ENCODE assay signal across 8 cellular contexts in genomic region chr2:135530313-135531230, GRCh38. TPM values are rescaled to one million over a fixed set of nuclear protein-coding genes. Genes with fewer than 3 reads are reported as not detected.
DNase-seq lines count a peak whose midpoint lies in the region; ATAC-seq, FAIRE-seq and TF ChIP-seq lines count a peak whose summit lies in the region.

Gene ZRANB3, minus strand, starts transcription at chr2:135531218.

- POLR2A ChIA-PET in Caco-2 (lab: Charles Lee): interaction anchor here (0.6 to 1.2 kb wide), 7 partner anchors 24 to 883 kb away, joined by 3 to 17 read pairs (median 6); partner anchors contain the start of gene CCNT2

- peaks cover 9% of the 10 kb centered on the region for H3K36me3 Mint-ChIP-seq in Caco-2 (ENCODE audit: insufficient read depth, unreplicated experiment)
- H3K36me3 Mint-ChIP-seq in effector memory CD8-positive, alpha-beta T cell (ENCODE audit: insufficient read depth): no peaks in the 10 kb centered on the region
- no peaks in the 10 kb centered on the region for H3K36me3 Mint-ChIP-seq in memory B cell

- CTCF ChIA-PET in Caco-2 (lab: Charles Lee): interaction anchor here (0.8 to 1.4 kb wide), 6 partner anchors 179 to 542 kb away, joined by 3 to 5 read pairs (median 4); partner anchors contain the start of gene UBXN4

- H3K9me3 Mint-ChIP-seq in Caco-2 (ENCODE audit: unreplicated experiment) (peaks cover 9% of the 10 kb centered on the region), memory B cell (no peaks in the 10 kb centered on the region)
- no peaks in the 10 kb centered on the region for H3K9me3 Mint-ChIP-seq in effector memory CD8-positive, alpha-beta T cell

- H3K27me3 ChIP-seq in Caco-2 (replicated peaks; ENCODE audit: control insufficient read depth, insufficient read depth, low read length): no peaks in the 10 kb centered on the region

- peak within 1 kb of the TSS; percentile 86 for H3K4me3 ChIP-seq in Caco-2 (ENCODE audit: low read depth, low read length)

- no peaks in the 10 kb centered on the region for H3K9me3 ChIP-seq in Caco-2

- ATAC-seq in GM21390 (IDR thresholded peaks at IDR 0.05; ENCODE audit: unreplicated experiment) (peak; percentile 65), memory B cell (ENCODE audit: low read depth) (peak; percentile 70)
- peak; percentile 73 for ATAC-seq in effector memory CD8-positive, alpha-beta T cell (replicated peaks)

- H3K36me3 ChIP-seq in Caco-2 (ENCODE audit: control insufficient read depth, insufficient read depth, low read length): no peaks in the 10 kb centered on the region

- BruUV-seq in Caco-2 (replicated peaks; lab: Mats Ljungman, UMichigan): TSS peak; percentile 73

- peak within 1 kb of the TSS; percentile 45 for H3K27ac Mint-ChIP-seq in Caco-2 (ENCODE audit: unreplicated experiment)
- H3K27ac Mint-ChIP-seq in effector memory CD8-positive, alpha-beta T cell: no peak within 1 kb of the TSS
- no peak within 1 kb of the TSS for H3K27ac Mint-ChIP-seq in memory B cell

- peak; percentile 46 for FAIRE-seq in HTR-8/SVneo (lab: Jason Lieb, UNC)

- H3K4me1 Mint-ChIP-seq in Caco-2 (ENCODE audit: low read depth, unreplicated experiment): peaks cover 9% of the 10 kb centered on the region
- peaks cover 6 to 13% of the 10 kb centered on the region in 2 donors for H3K4me1 Mint-ChIP-seq in effector memory CD8-positive, alpha-beta T cell (ENCODE audit: low read depth in 2 of 2)
- H3K4me1 Mint-ChIP-seq in memory B cell: peaks cover 10% of the 10 kb centered on the region

- no peak for TF ChIP-seq CTCF in Caco-2 (IDR thresholded peaks at IDR 0.05; ENCODE audit: insufficient read depth in 1 of 2, low read depth in 1 of 2, low read length in 1 of 2, severe bottlenecking in 1 of 2, unreplicated experiment in 1 of 2)

- intact Hi-C loops in Caco-2 (cut with micrococcal nuclease; ENCODE audit: unreplicated experiment): loop anchor here (1.0 to 5.0 kb wide), 4 partner anchors 57 to 528 kb away; no protein-coding TSS in a partner anchor

- DNase-seq in Caco-2 (peak; percentile 96 to 98), HTR-8/SVneo (ENCODE audit: insufficient read length, low spot score) (peak; percentile 90), NOMO-1 treated with DMSO at 0.1 percent for 48 hours (lab: John Stamatoyannopoulos, UW; ENCODE audit: unreplicated experiment) (peak; percentile 99), memory B cell (ENCODE audit: low spot score in 2 of 2) (peak; percentile 78 to 93)
- peak; percentile 49 to 78 (median 76) for DNase-seq in activated CD8-positive, alpha-beta memory T cell treated with anti-CD3 and anti-CD28 coated beads for 48 hours (ENCODE audit: low read depth in 2 of 3, low spot score in 2 of 3)
- peak; percentile 91 to 94 (median 92) for DNase-seq in effector memory CD8-positive, alpha-beta T cell
- DNase-seq in stimulated activated CD8-positive, alpha-beta memory T cell treated with anti-CD3 and anti-CD28 coated beads, Interleukin-12 subunit alpha, Interleukin-12 subunit beta, amount 100 ng/mL, for 1 hour (ENCODE audit: low read depth): peak; percentile 89

- H3K4me3 Mint-ChIP-seq in Caco-2 (ENCODE audit: unreplicated experiment): no peak within 1 kb of the TSS
- H3K4me3 Mint-ChIP-seq in effector memory CD8-positive, alpha-beta T cell: no peak within 1 kb of the TSS
- H3K4me3 Mint-ChIP-seq in memory B cell: no peak within 1 kb of the TSS

- peaks cover 7% of the 10 kb centered on the region; the same call in 1 of the 2 replicates for H3K4me1 ChIP-seq in Caco-2

- H3K27me3 Mint-ChIP-seq in Caco-2 (ENCODE audit: insufficient read depth, unreplicated experiment) (no peaks in the 10 kb centered on the region), memory B cell (no peaks in the 10 kb centered on the region)
- no peaks in the 10 kb centered on the region for H3K27me3 Mint-ChIP-seq in effector memory CD8-positive, alpha-beta T cell

RNA-seq across cellular contexts. Expression of gene ZRANB3, which starts in this region (rescaled TPM):
- total RNA-seq in Caco-2 (2022): 13.5 and 17.0 TPM in 2 replicates

Comparison
In these comparisons a context has a peak if more than half of its experiments do, and no peak if none do; other contexts are left out.
1. Peak in every context shown above with its lines: DNase-seq, ATAC-seq and H3K4me3 ChIP-seq.